ENCODE assay signal across 8 cellular contexts in the genomic region with DNA sequence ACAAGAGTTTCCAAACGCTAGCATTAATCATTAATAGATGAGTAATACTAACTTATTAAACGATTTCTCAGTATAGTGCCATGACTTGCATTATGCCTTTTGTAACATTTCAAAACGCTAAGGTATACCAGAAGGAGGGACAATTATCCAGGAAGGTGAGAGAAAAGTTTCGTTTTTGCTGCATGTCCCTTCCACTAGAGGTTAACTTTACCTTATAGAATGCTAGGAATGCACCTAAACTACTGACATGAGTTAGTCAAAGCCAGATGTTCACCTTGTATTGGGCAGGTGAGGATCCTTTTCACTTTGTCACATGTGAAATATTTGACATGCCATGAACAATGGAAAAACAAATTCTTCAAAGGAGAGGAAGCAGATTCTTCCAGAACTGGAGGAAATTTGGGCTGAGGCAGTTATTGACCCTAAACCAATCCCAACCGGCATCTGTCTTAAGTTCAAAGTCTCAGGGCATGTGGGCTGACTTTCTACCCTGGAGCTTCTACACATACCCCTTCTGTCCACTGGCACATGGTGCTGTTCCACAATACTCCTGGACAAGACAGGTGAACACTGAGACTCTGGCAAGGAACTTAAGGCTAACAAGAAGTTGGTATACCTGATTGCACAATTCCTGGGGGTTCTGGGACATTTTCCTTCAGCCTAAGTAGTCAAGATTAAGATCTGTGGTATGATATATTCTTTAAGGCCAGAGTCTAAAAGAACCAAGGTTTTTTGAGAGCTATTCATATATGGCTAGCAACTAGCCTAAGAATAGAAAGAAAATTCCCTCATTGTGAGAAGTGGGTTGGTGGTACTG. TPM values are rescaled to one million over a fixed set of nuclear protein-coding genes. Genes with fewer than 3 reads are reported as not detected.
DNase-seq lines count a peak whose midpoint lies in the region; ATAC-seq, FAIRE-seq and TF ChIP-seq lines count a peak whose summit lies in the region.

No MANE protein-coding gene starts in this region.

- peaks cover 69% of the 10 kb centered on the region for H3K27me3 Mint-ChIP-seq in activated T-cell treated with anti-CD3 and anti-CD28 coated beads, Interleukin-2, amount 50 U/mL, for 24 hours
- H3K27me3 Mint-ChIP-seq in stimulated activated naive B cell treated with anti-CD40 and anti-IgM and Interleukin-4, amounts not matched to agents 10 μg/mL and 1 μg/mL and 100 μg/mL, for 72 hours = peaks cover 60 to 71% of the 10 kb centered on the region in 2 donors

- no peak for TF ChIP-seq EP300 in GM12878 (IDR thresholded peaks at IDR 0.05; ENCODE audit: borderline replicate concordance in 1 of 2, control insufficient read depth in 1 of 2, low read depth in 2 of 2, low read length in 2 of 2)

- H3K79me2 ChIP-seq in GM12878 (ENCODE audit: control insufficient read depth, insufficient read depth, low read length) = no peaks in the 10 kb centered on the region; the same call in 1 of the 2 replicates

- POLR2A ChIA-PET in GM12878 (lab: Charles Lee) = interaction anchor here (1.5 kb wide), 1 partner anchor 14 kb away, joined by 4 read pairs; no protein-coding TSS in a partner anchor

- WGBS in GM12878 (ENCODE audit: insufficient coverage, insufficient replicate concordance, low lambda C conversion rate, missing lambda C conversion rate) = 48% methylated on average over 5 of the region's 5 CpGs
- 46% methylated on average over 5 of the region's 5 CpGs for WGBS in liver

- H3K4me1 ChIP-seq in GM12878 (ENCODE audit: control insufficient read depth, insufficient read depth, low read length) (no peaks in the 10 kb centered on the region), liver (ENCODE audit: control insufficient read depth in 4 of 4, insufficient read depth in 4 of 4, low read length in 3 of 4) (peaks cover 9 to 29% (median 16%) of the 10 kb centered on the region in 4 donors), subcutaneous abdominal adipose tissue (ENCODE audit: control insufficient read depth in 5 of 5, insufficient read depth in 5 of 5, low read length in 5 of 5) (peaks cover 1 to 55% (median 47%) of the 10 kb centered on the region in 5 donors)

- CTCF ChIA-PET in GM12878 (lab: Yijun Ruan, JAX) = interaction anchor here (0.5 kb wide), 1 partner anchor 581 kb away, joined by 3 read pairs; no protein-coding TSS in a partner anchor

- no peaks in the 10 kb centered on the region for H3K9me3 Mint-ChIP-seq in activated T-cell treated with anti-CD3 and anti-CD28 coated beads, Interleukin-2, amount 50 U/mL, for 24 hours
- H3K9me3 Mint-ChIP-seq in stimulated activated naive B cell treated with anti-CD40 and anti-IgM and Interleukin-4, amounts not matched to agents 10 μg/mL and 1 μg/mL and 100 μg/mL, for 72 hours = no peaks in the 10 kb centered on the region

- no peak overlapping the region for H3K27ac Mint-ChIP-seq in activated T-cell treated with anti-CD3 and anti-CD28 coated beads, Interleukin-2, amount 50 U/mL, for 24 hours
- no peak overlapping the region for H3K27ac Mint-ChIP-seq in stimulated activated naive B cell treated with anti-CD40 and anti-IgM and Interleukin-4, amounts not matched to agents 10 μg/mL and 1 μg/mL and 100 μg/mL, for 72 hours

- no peaks in the 10 kb centered on the region for H3K36me3 ChIP-seq in GM12878 (ENCODE audit: control insufficient read depth in 2 of 2, insufficient read depth in 2 of 2, low read length in 1 of 2)
- H3K36me3 ChIP-seq in liver (ENCODE audit: control insufficient read depth in 4 of 4, insufficient read depth in 3 of 4, low read depth in 1 of 4, low read length in 3 of 4) = no peaks in the 10 kb centered on the region
- no peaks in the 10 kb centered on the region for H3K36me3 ChIP-seq in subcutaneous abdominal adipose tissue (ENCODE audit: control insufficient read depth in 5 of 5, insufficient read depth in 5 of 5, low read length in 5 of 5)

- intact Hi-C loops in GM12878 (cut with micrococcal nuclease; ENCODE audit: unreplicated experiment) = loop anchor here (5.0 to 10.0 kb wide), 3 partner anchors 103 to 369 kb away; no protein-coding TSS in a partner anchor

- H3K27me3 ChIP-seq in GM12878 (replicated peaks in 1 of 2; ENCODE audit: control insufficient read depth in 2 of 2, insufficient read depth in 2 of 2, low read length in 1 of 2) (peaks cover 0 to 16% of the 10 kb centered on the region in 2 experiments; a peak in 3 of 4 replicates), liver (ENCODE audit: control insufficient read depth in 4 of 4, insufficient read depth in 4 of 4, low read length in 3 of 4) (peaks cover 0 to 6% (median 2%) of the 10 kb centered on the region in 4 donors), subcutaneous abdominal adipose tissue (ENCODE audit: control insufficient read depth in 5 of 5, insufficient read depth in 4 of 5, low read length in 5 of 5) (no peaks in the 10 kb centered on the region)

- no peaks in the 10 kb centered on the region for H3K36me3 Mint-ChIP-seq in activated T-cell treated with anti-CD3 and anti-CD28 coated beads, Interleukin-2, amount 50 U/mL, for 24 hours (ENCODE audit: low read depth)
- peaks cover 0 to 2% of the 10 kb centered on the region in 2 donors for H3K36me3 Mint-ChIP-seq in stimulated activated naive B cell treated with anti-CD40 and anti-IgM and Interleukin-4, amounts not matched to agents 10 μg/mL and 1 μg/mL and 100 μg/mL, for 72 hours

- no peak for FAIRE-seq in GM12878 (lab: Jason Lieb, UNC)

- peak overlapping the region; percentile 71 for H3K4me3 Mint-ChIP-seq in activated T-cell treated with anti-CD3 and anti-CD28 coated beads, Interleukin-2, amount 50 U/mL, for 24 hours
- H3K4me3 Mint-ChIP-seq in stimulated activated naive B cell treated with anti-CD40 and anti-IgM and Interleukin-4, amounts not matched to agents 10 μg/mL and 1 μg/mL and 100 μg/mL, for 72 hours = peak overlapping the region in 1 of 2 donors; percentile 53

- no peaks in the 10 kb centered on the region; the same call in 2 of the 3 replicates for H3K9me3 ChIP-seq in GM12878 (replicated peaks; ENCODE audit: control insufficient read depth, insufficient read depth, low read length)
- no peaks in the 10 kb centered on the region for H3K9me3 ChIP-seq in liver (ENCODE audit: control insufficient read depth in 4 of 4, low read length in 3 of 4)
- H3K9me3 ChIP-seq in subcutaneous abdominal adipose tissue (ENCODE audit: control insufficient read depth in 5 of 5, low read length in 5 of 5) = no peaks in the 10 kb centered on the region

- H2AFZ ChIP-seq in GM12878 (ENCODE audit: control insufficient read depth, low read depth, low read length) = no peak overlapping the region

- ATAC-seq in GM12878 = no peak
- no peak for ATAC-seq in GM21737 (IDR thresholded peaks at IDR 0.05; ENCODE audit: unreplicated experiment)
- no peak for ATAC-seq in stimulated activated naive B cell treated with anti-CD40 and anti-IgM and Interleukin-4, amounts not matched to agents 10 μg/mL and 1 μg/mL and 100 μg/mL, for 72 hours (replicated peaks)

- no peak for TF ChIP-seq CTCF in GM12878 (IDR thresholded peaks at IDR 0.05 in 2 of 3, conservative IDR thresholded peaks at IDR 0.05 in 1 of 3; ENCODE audit: control insufficient read depth in 2 of 3, extremely low read depth in 1 of 3, insufficient read depth in 1 of 3, low read depth in 3 of 3, low read length in 3 of 3)
- TF ChIP-seq CTCF in liver (IDR thresholded peaks at IDR 0.05; ENCODE audit: low read depth, low read length, missing input control) = no peak

- H3K4me2 ChIP-seq in GM12878 (ENCODE audit: control insufficient read depth, insufficient read depth) = no peak overlapping the region

- H3K27ac ChIP-seq in GM12878 (ENCODE audit: control insufficient read depth, insufficient read depth) = no peak overlapping the region
- no peak overlapping the region for H3K27ac ChIP-seq in liver (ENCODE audit: low read depth in 1 of 2, low read length in 2 of 2)
- H3K27ac ChIP-seq in subcutaneous abdominal adipose tissue (ENCODE audit: low read depth, low read length) = peak overlapping the region; percentile 95

- in situ Hi-C loops in GM12878 (cut with MboI) = no loop called here

- peaks cover 14% of the 10 kb centered on the region for H3K4me1 Mint-ChIP-seq in activated T-cell treated with anti-CD3 and anti-CD28 coated beads, Interleukin-2, amount 50 U/mL, for 24 hours (ENCODE audit: low read depth)
- H3K4me1 Mint-ChIP-seq in stimulated activated naive B cell treated with anti-CD40 and anti-IgM and Interleukin-4, amounts not matched to agents 10 μg/mL and 1 μg/mL and 100 μg/mL, for 72 hours = peaks cover 10 to 23% of the 10 kb centered on the region in 2 donors

- DNase-seq in activated T-cell treated with anti-CD3 and anti-CD28 coated beads, Interleukin-2, amount 50 U/mL, for 24 hours = no peak
- DNase-seq in activated T-cell treated with anti-CD3 and anti-CD28 coated beads, Interleukin-2, amount 50 U/mL, for 48 hours = no peak
- DNase-seq in GM12878 (ENCODE audit: low read depth, low spot score) = no peak
- no peak for DNase-seq in KG1 (lab: John Stamatoyannopoulos, UW)
- no peak for DNase-seq in stimulated activated naive B cell treated with anti-CD40 and anti-IgM and Interleukin-4, amounts not matched to agents 10 μg/mL and 1 μg/mL and 100 μg/mL, for 72 hours

- TSS peak; percentile 38 for BruUV-seq in GM12878 (replicated peaks; lab: Mats Ljungman, UMichigan)

- SMC1A ChIA-PET in GM12878 (lab: Charles Lee; ENCODE audit: uncharacterized antibody, unreplicated experiment) = interaction anchor here (1.1 to 1.4 kb wide), 2 partner anchors 21 to 104 kb away, joined by 4 read pairs; no protein-coding TSS in a partner anchor

- no peak overlapping the region for H3K9ac ChIP-seq in GM12878 (ENCODE audit: control insufficient read depth, insufficient read depth, low read length)
- H3K9ac ChIP-seq in liver (ENCODE audit: low read depth in 1 of 2, low read length in 2 of 2) = no peak overlapping the region
- peak overlapping the region in 4 of 5 donors; percentile 19 to 93 (median 78) for H3K9ac ChIP-seq in subcutaneous abdominal adipose tissue (ENCODE audit: low read length in 5 of 5)

- RAD21 ChIA-PET in GM12878 (lab: Charles Lee; ENCODE audit: unreplicated experiment) = no interaction called here

- no peaks in the 10 kb centered on the region; the same call in 1 of the 2 replicates for H4K20me1 ChIP-seq in GM12878 (ENCODE audit: control insufficient read depth, insufficient read depth)

- no peak for TF ChIP-seq POLR2A in GM12878 (IDR thresholded peaks at IDR 0.05; ENCODE audit: low read depth, low read length)

- no peak overlapping the region for H3K4me3 ChIP-seq in GM12878
- H3K4me3 ChIP-seq in liver (ENCODE audit: low read depth in 1 of 3, low read length in 3 of 3) = peak overlapping the region in 2 of 3 donors; percentile 41 to 49
- H3K4me3 ChIP-seq in subcutaneous abdominal adipose tissue (ENCODE audit: low read depth in 1 of 5, low read length in 5 of 5) = peak overlapping the region; percentile 69 to 90 (median 84)

- TF ChIP-seq RAD21 in GM12878 (IDR thresholded peaks at IDR 0.05; ENCODE audit: insufficient read depth, low read depth, low read length) = no peak
- TF ChIP-seq RAD21 in liver (IDR thresholded peaks at IDR 0.05) = no peak

RNA-seq across cellular contexts. Expression of a gene that starts 2.5 kb away (rescaled TPM):
- total RNA-seq in GM12878 (2013; cell fraction: nucleolus; rRNA removed) = 37.0 and 43.4 TPM in 2 replicates
- total RNA-seq in GM12878 (2014; rRNA removed) (0.17 and 0.38 TPM in 2 replicates), GM12878 (2014; rRNA removed; fragmentation: Illumina TruSeq; extraction: Trizol) (0.28 and 0.54 TPM in 2 replicates), GM12878 (2021) (0.92 and 1.5 TPM in 2 replicates), liver (1 to 10 TPM in 1 of 2 donors, under 1 TPM in 1; 0.70 to 2.8 TPM)
- polyA plus RNA-seq in GM12878 (2011; ENCODE audit: low read depth) = 2.9 TPM
- polyA plus RNA-seq in GM12878 (2011; rRNA removed) (5.8 and 5.9 TPM in 2 replicates), GM12878 (2014; fragmentation: Illumina TruSeq; extraction: Trizol) (0.44 and 0.60 TPM in 2 replicates), GM12878 (2014; fragmentation: Nextera tagmentation; extraction: Ambion mirVana) (under 1 TPM; 0.14 to 0.29 TPM), GM12878 (2014; rRNA removed) (0.23 and 1.3 TPM in 2 replicates), GM12878 (2016; fragmentation: Nextera tagmentation; extraction: Ambion mirVana) (under 1 TPM; 0.37 to 0.72 TPM), liver (1 to 10 TPM in 1 of 2 donors, under 1 TPM in 1; 0.44 to 2.2 TPM)
- polyA plus RNA-seq in GM12878 (2011; cell fraction: cytosol; rRNA removed) = 2.2 and 4.1 TPM in 2 replicates
- polyA plus RNA-seq in GM12878 (2011; cell fraction: nucleus; rRNA removed) = 7.7 and 12.0 TPM in 2 replicates
- polyA plus RNA-seq in GM12878 (2012) = 2.2 and 5.9 TPM in 2 replicates
- polyA minus RNA-seq in GM12878 (2011; rRNA and poly(A)+ RNA removed) = 7.2 and 10.0 TPM in 2 replicates
- polyA minus RNA-seq in GM12878 (2011; cell fraction: cytosol; rRNA and poly(A)+ RNA removed) = 1.9 and 2.5 TPM in 2 replicates
- 3.8 and 6.0 TPM in 2 replicates for polyA minus RNA-seq in GM12878 (2011; cell fraction: nucleus; rRNA and poly(A)+ RNA removed)

Comparison
In these comparisons a context has a peak if more than half of its experiments do, and no peak if none do; other contexts are left out.
1. H3K9ac ChIP-seq: peak in subcutaneous abdominal adipose tissue (4 of 5); none in GM12878 (single experiment) and liver (0 of 2).